Comparison of ENCODE assay signal across 9 cellular contexts in genomic region chr10:44386546-44387052, GRCh38. TPM values are rescaled to one million over a fixed set of nuclear protein-coding genes. Genes with fewer than 3 reads are reported as not detected.
DNase-seq lines count a peak whose midpoint lies in the region; ATAC-seq, FAIRE-seq and TF ChIP-seq lines count a peak whose summit lies in the region.
"Had no signal": no experiment of that assay in that cellular context is flagged by ENCODE, and none has a peak within 500 bp of the region (broad histone marks: within the 10 kb centered on the region; RNA-seq: fewer than 3 reads in every experiment).

No MANE protein-coding gene starts in this region.

- no peaks in the 10 kb centered on the region for H3K9me2 ChIP-seq in GM23338 (ENCODE audit: insufficient read depth)

- peaks cover 24% of the 10 kb centered on the region for H3K4me1 Mint-ChIP-seq in GM23338

- FAIRE-seq in keratinocyte (lab: Jason Lieb, UNC), result no peak
- FAIRE-seq: G401.6 had no signal

- H3K27me3 ChIP-seq in GM23338 (ENCODE audit: insufficient read depth) (peaks cover 35% of the 10 kb centered on the region), breast epithelium (peaks cover 0 to 25% of the 10 kb centered on the region in 2 donors), keratinocyte (ENCODE audit: control insufficient read depth, extremely low read depth, insufficient read depth, low read length) (peaks cover 36% of the 10 kb centered on the region)

- peaks cover 18% of the 10 kb centered on the region for H3K27me3 Mint-ChIP-seq in GM23338 (ENCODE audit: insufficient read depth, low read depth, poor library complexity)

- intact Hi-C loops in breast epithelium (cut with DNase I; ENCODE audit: low total_unique reads), result no loop called here

- H3K9me3 ChIP-seq in breast epithelium (no peaks in the 10 kb centered on the region), keratinocyte (ENCODE audit: control insufficient read depth, low read depth, low read length) (no peaks in the 10 kb centered on the region)

- no peak for TF ChIP-seq POLR2A in breast epithelium (IDR thresholded peaks at IDR 0.05)

- H3K27ac Mint-ChIP-seq in GM23338, result no peak overlapping the region

- H3K36me3 ChIP-seq in GM23338 (ENCODE audit: insufficient read depth) (no peaks in the 10 kb centered on the region), breast epithelium (no peaks in the 10 kb centered on the region), keratinocyte (ENCODE audit: control insufficient read depth in 2 of 2, extremely low read depth in 1 of 2, insufficient read depth in 2 of 2, low read length in 2 of 2) (no peaks in the 10 kb centered on the region)

- H3K4me3 Mint-ChIP-seq in GM23338, result peak overlapping the region; percentile 18; the same call in 2 of the 3 replicates

- ATAC-seq in GM23338 (peak; percentile 58), HG03039 (IDR thresholded peaks at IDR 0.05; ENCODE audit: unreplicated experiment) (no peak)

- no peak overlapping the region for H3K27ac ChIP-seq in GM23338 (ENCODE audit: low read depth)
- peak overlapping the region; percentile 65 to 84 for H3K27ac ChIP-seq in breast epithelium
- H3K27ac ChIP-seq in keratinocyte (ENCODE audit: control insufficient read depth, insufficient read depth, low read length), result no peak overlapping the region

- H3K4me3 ChIP-seq in GM23338, result peak overlapping the region; percentile 85
- peak overlapping the region in 2 of 3 donors; percentile 18 to 85 for H3K4me3 ChIP-seq in breast epithelium
- no peak overlapping the region for H3K4me3 ChIP-seq in keratinocyte (ENCODE audit: control insufficient read depth in 2 of 3, extremely low read depth in 1 of 3, insufficient read depth in 2 of 3, low read depth in 1 of 3, low read length in 3 of 3)

- no peak overlapping the region for H3K9ac ChIP-seq in keratinocyte (ENCODE audit: control insufficient read depth, extremely low read depth, insufficient read depth, low read length)

- H3K4me2 ChIP-seq in GM23338 (peak overlapping the region; percentile 83), keratinocyte (ENCODE audit: control insufficient read depth, extremely low read depth, insufficient read depth, low read depth, low read length) (no peak overlapping the region)

- H3K9me1 ChIP-seq in keratinocyte (ENCODE audit: control insufficient read depth, extremely low read depth, insufficient read depth, low read length), result no peaks in the 10 kb centered on the region

- H3K79me2 ChIP-seq in GM23338 (replicated peaks; ENCODE audit: insufficient read depth) (peaks cover 28% of the 10 kb centered on the region), keratinocyte (ENCODE audit: control insufficient read depth, insufficient read depth, low read length) (no peaks in the 10 kb centered on the region)

- H3F3A ChIP-seq in GM23338 (replicated peaks; ENCODE audit: low read depth), result peaks cover 6% of the 10 kb centered on the region; the same call in 1 of the 2 replicates

- H3K36me3 Mint-ChIP-seq in GM23338 (ENCODE audit: low read depth), result peaks cover 12% of the 10 kb centered on the region

- DNase-seq in NCI-H2196 (lab: John Stamatoyannopoulos, UW; ENCODE audit: unreplicated experiment) (peak; percentile 26), NCI-H2196 treated with DMSO at 0.1 percent for 48 hours (lab: John Stamatoyannopoulos, UW; ENCODE audit: unreplicated experiment) (no peak), GM23338 (ENCODE audit: low spot score) (peak; percentile 86), RKO (ENCODE audit: low spot score) (peak; percentile 48), breast epithelium (ENCODE audit: low spot score in 2 of 2) (no peak), keratinocyte (ENCODE audit: low read depth, low spot score) (no peak)
- DNase-seq in stimulated activated CD4-positive, alpha-beta T cell treated with anti-CD3 and anti-CD28 coated beads, Interleukin-4, amount 100 ng/mL, for 1 hour, result peak; percentile 39

- TF ChIP-seq CTCF in GM23338 (conservative IDR thresholded peaks at IDR 0.05; ENCODE audit: low read depth in 2 of 2), result peak; percentile 75 to 85
- TF ChIP-seq CTCF in breast epithelium (IDR thresholded peaks at IDR 0.05), result peak; percentile 67 to 93 (median 76)
- TF ChIP-seq CTCF in keratinocyte (optimal IDR thresholded peaks at IDR 0.05 in 1 of 3, IDR thresholded peaks at IDR 0.05 in 1 of 3, conservative IDR thresholded peaks at IDR 0.05 in 1 of 3; ENCODE audit: extremely low read depth in 1 of 3, insufficient read depth in 2 of 3, low read length in 3 of 3), result peak; percentile 52 to 94 (median 76)

- H3K4me1 ChIP-seq in GM23338 (ENCODE audit: insufficient read depth) (peaks cover 21% of the 10 kb centered on the region), breast epithelium (no peaks in the 10 kb centered on the region), keratinocyte (ENCODE audit: control insufficient read depth, extremely low read depth, insufficient read depth, low read length) (no peaks in the 10 kb centered on the region)

- H2AFZ ChIP-seq in GM23338 (peak overlapping the region; percentile 86), keratinocyte (ENCODE audit: control insufficient read depth, low read length) (no peak overlapping the region)

- dilution Hi-C loops in keratinocyte (cut with MboI; ENCODE audit: extremely low pct_ligation_motif_present, low sequenced_read_pairs), result no loop called here

- peaks cover 3% of the 10 kb centered on the region; the same call in 2 of the 3 replicates for H3K9me3 Mint-ChIP-seq in GM23338

- H4K20me1 ChIP-seq in GM23338 (replicated peaks; ENCODE audit: insufficient read depth) (no peaks in the 10 kb centered on the region), keratinocyte (ENCODE audit: control insufficient read depth, extremely low read depth, insufficient read depth, low read length) (no peaks in the 10 kb centered on the region)

TF ChIP-seq in GM23338, 12 proteins besides CTCF, POLR2A, EP300 and RAD21 (continues in another document):
- no peak for TF ChIP-seq POLR2AphosphoS5 (IDR thresholded peaks at IDR 0.05; ENCODE audit: low read depth)

RNA-seq across cellular contexts. Expression of gene CXCL12, which starts 1.7 kb away (rescaled TPM):
- 47.3 and 53.8 TPM in 2 replicates for total RNA-seq in GM23338 (2014; rRNA removed; shearing (Covaris generic))
- polyA plus RNA-seq in GM23338 (2016; fragmentation: Nextera tagmentation; extraction: Ambion mirVana) (58.5 and 63.7 TPM in 2 replicates), keratinocyte (not detected in 3 replicates)
- 100 to 1,000 TPM in 2 of 3 donors, 10 to 100 TPM in 1; 66.4 to 164 (median 103) TPM for total RNA-seq in breast epithelium
- polyA plus RNA-seq in keratinocyte (2011; ENCODE audit: low read depth), result not detected
- not detected in 2 replicates for polyA plus RNA-seq in keratinocyte (2011; cell fraction: cytosol; rRNA removed)
- polyA plus RNA-seq in keratinocyte (2011; cell fraction: nucleus; rRNA removed), result not detected in 2 replicates
- not detected in 2 replicates for polyA plus RNA-seq in keratinocyte (2012; ENCODE audit: low replicate concordance)
- polyA minus RNA-seq in keratinocyte, result not detected in 3 replicates
- polyA minus RNA-seq in keratinocyte (2011; cell fraction: cytosol; rRNA and poly(A)+ RNA removed), result not detected
- not detected in 2 replicates for polyA minus RNA-seq in keratinocyte (2011; cell fraction: nucleus; rRNA and poly(A)+ RNA removed)

Comparison
In these comparisons a context has a peak if more than half of its experiments do, and no peak if none do; other contexts are left out.
1. DNase-seq: peak in NCI-H2196 (single experiment), GM23338 (single experiment), RKO (single experiment) and stimulated activated CD4-positive, alpha-beta T cell treated with anti-CD3 and anti-CD28 coated beads, Interleukin-4, amount 100 ng/mL, for 1 hour (single experiment); none in NCI-H2196 treated with DMSO at 0.1 percent for 48 hours (single experiment), breast epithelium (0 of 2) and keratinocyte (single experiment).
2. H3K27ac ChIP-seq: peak in breast epithelium (2 of 2); none in GM23338 (single experiment) and keratinocyte (single experiment).
3. H3K4me3 ChIP-seq: peak in GM23338 (single experiment) and breast epithelium (2 of 3); none in keratinocyte (0 of 3).
4. Peak in every context shown above with its lines, with median percentiles within 50 percentile points of each other: CTCF ChIP-seq.